ENCODE assay signal across 13 cellular contexts in the genomic region with DNA sequence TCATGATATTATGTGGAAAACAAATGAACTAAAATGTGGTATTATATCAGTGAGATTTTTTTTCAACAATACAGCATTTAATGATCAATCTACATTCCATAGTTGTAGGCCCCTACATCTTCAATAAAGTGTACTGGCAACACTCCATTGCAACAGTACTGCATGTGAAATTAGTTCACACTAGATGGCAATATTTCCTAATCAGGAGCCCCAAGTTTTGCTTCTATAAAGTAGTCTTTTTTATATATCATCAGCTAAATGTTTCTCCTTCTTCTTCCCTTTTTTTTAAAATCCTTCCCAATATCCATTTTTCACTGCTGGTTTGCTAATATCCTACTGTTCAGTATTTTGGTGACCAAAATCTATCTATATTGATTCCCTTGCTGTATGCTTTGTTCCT.
DNase-seq lines count a peak whose midpoint lies in the region; FAIRE-seq and TF ChIP-seq lines count a peak whose summit lies in the region.
"Had no signal": no experiment of that assay in that cellular context is flagged by ENCODE, and none has a peak within 500 bp of the region (broad histone marks: within the 10 kb centered on the region; RNA-seq: fewer than 3 reads in every experiment).

No MANE protein-coding gene starts in this region.

- H2BK15ac ChIP-seq in H1 (ENCODE audit: low read length) = no peak overlapping the region

- H3K4me2 ChIP-seq in H1 (ENCODE audit: insufficient read depth in 1 of 2, low read depth in 2 of 2, low read length in 2 of 2) = no peak overlapping the region

- no peak overlapping the region for H3K27ac ChIP-seq in H1 (ENCODE audit: low read depth, low read length)
- H3K27ac ChIP-seq: spleen had no signal

- peak; percentile 47 to 56 for TF ChIP-seq RAD21 in H1 (IDR thresholded peaks at IDR 0.05 in 1 of 2, conservative IDR thresholded peaks at IDR 0.05 in 1 of 2; ENCODE audit: low read depth in 2 of 2, low read length in 2 of 2)

- no peaks in the 10 kb centered on the region for H3K9me3 ChIP-seq in H1 (ENCODE audit: insufficient read depth in 2 of 2, low read depth in 1 of 2, low read length in 1 of 2)

- H2BK20ac ChIP-seq in H1 (ENCODE audit: low read length) = no peak overlapping the region

- H3K4me3 ChIP-seq in H1 (ENCODE audit: extremely low read depth in 1 of 4, insufficient read depth in 2 of 4, low read depth in 3 of 4, low read length in 4 of 4) (no peak overlapping the region), retinal pigment epithelial cell (ENCODE audit: low read length) (no peak overlapping the region)
- H3K4me3 ChIP-seq: spleen had no signal

- H3K9me3 Mint-ChIP-seq in HFFc6 = peaks cover 25% of the 10 kb centered on the region
- H3K9me3 Mint-ChIP-seq: stimulated activated effector memory CD8-positive, alpha-beta T cell treated with anti-CD3 and anti-CD28 coated beads, Interleukin-12 subunit alpha, Interleukin-12 subunit beta, amount 100 ng/mL, for 72 hours had no signal

- no peaks in the 10 kb centered on the region for H4K20me1 ChIP-seq in H1 (replicated peaks in 1 of 2; ENCODE audit: control insufficient read depth in 1 of 2, insufficient read depth in 2 of 2, low read length in 2 of 2)

- intact Hi-C loops in posterior vena cava (cut with DNase I) = no loop called here

- H3K79me2 ChIP-seq in H1 (ENCODE audit: control insufficient read depth in 1 of 2, insufficient read depth in 2 of 2, low read length in 2 of 2) = no peaks in the 10 kb centered on the region

- TF ChIP-seq POLR2A in H1 (IDR thresholded peaks at IDR 0.05; ENCODE audit: control extremely low read depth in 1 of 2, low read depth in 2 of 2, low read length in 2 of 2) = no peak

- H3K23me2 ChIP-seq in H1 (ENCODE audit: low read depth, low read length) = no peaks in the 10 kb centered on the region

- no peak overlapping the region for H3K4me3 Mint-ChIP-seq in HFFc6
- H3K4me3 Mint-ChIP-seq: activated T-helper 17 cell treated with anti-CD3 and anti-CD28 coated beads, Interleukin-2, amount 50 U/mL, for 72 hours; stimulated activated effector memory CD8-positive, alpha-beta T cell treated with anti-CD3 and anti-CD28 coated beads, Interleukin-12 subunit alpha, Interleukin-12 subunit beta, amount 100 ng/mL, for 72 hours had no signal

- DNase-seq in NCI-H510A treated with DMSO at 0.1 percent for 48 hours (lab: John Stamatoyannopoulos, UW) (peak; percentile 10), NCI-H510A (lab: John Stamatoyannopoulos, UW) (no peak), NCI-H446 treated with DMSO at 0.1 percent for 48 hours (lab: John Stamatoyannopoulos, UW) (peak; percentile 0), H1 (ENCODE audit: low read depth in 1 of 2, low spot score in 2 of 2) (no peak), retinal pigment epithelial cell (ENCODE audit: low read depth) (no peak), HFFc6 (no peak), posterior vena cava (ENCODE audit: low spot score) (no peak)
- DNase-seq in stimulated activated naive CD4-positive, alpha-beta T cell (lab: John Stamatoyannopoulos, UW) = no peak
- DNase-seq: foreskin melanocyte, NCI-H774, spleen had no signal

- H3K56ac ChIP-seq in H1 (replicated peaks; ENCODE audit: insufficient read length, low read depth, low read length) = no peak overlapping the region

- no peak overlapping the region for H3K4ac ChIP-seq in H1 (replicated peaks; ENCODE audit: insufficient read length, low read depth, low read length)

- TF ChIP-seq CTCF in H1 (IDR thresholded peaks at IDR 0.05; ENCODE audit: control extremely low read depth in 1 of 3, insufficient read depth in 1 of 3, low read depth in 1 of 3, low read length in 3 of 3) (peak in 2 of 3 experiments; percentile 4 to 31; a peak in 2 of 4 replicates), retinal pigment epithelial cell (conservative IDR thresholded peaks at IDR 0.05; ENCODE audit: low read depth, low read length) (peak; percentile 40), HFFc6 (IDR thresholded peaks at IDR 0.05) (no peak)

- no peak overlapping the region for H2AFZ ChIP-seq in H1 (ENCODE audit: low read length)

- H3K4me1 ChIP-seq in H1 (replicated peaks in 1 of 4; ENCODE audit: control insufficient read depth in 3 of 4, insufficient read depth in 4 of 4, low read length in 3 of 4) = peaks cover 0 to 6% (median 2%) of the 10 kb centered on the region in 4 experiments; a peak in 1 of 7 replicates
- H3K4me1 ChIP-seq: spleen had no signal

- no peak overlapping the region for H4K91ac ChIP-seq in H1 (replicated peaks; ENCODE audit: insufficient read length, low read length)

- no peaks in the 10 kb centered on the region for H3K4me1 Mint-ChIP-seq in HFFc6 (ENCODE audit: low read depth)
- H3K4me1 Mint-ChIP-seq: activated T-helper 17 cell treated with anti-CD3 and anti-CD28 coated beads, Interleukin-2, amount 50 U/mL, for 72 hours; stimulated activated effector memory CD8-positive, alpha-beta T cell treated with anti-CD3 and anti-CD28 coated beads, Interleukin-12 subunit alpha, Interleukin-12 subunit beta, amount 100 ng/mL, for 72 hours had no signal

- H2BK120ac ChIP-seq in H1 (replicated peaks; ENCODE audit: low read depth, low read length) = peak overlapping the region; percentile 72

- no peak overlapping the region for H2BK12ac ChIP-seq in H1 (ENCODE audit: low read depth, low read length)

- no peaks in the 10 kb centered on the region for H3K36me3 ChIP-seq in H1 (ENCODE audit: control insufficient read depth in 2 of 4, insufficient read depth in 4 of 4, low read length in 3 of 4)
- H3K36me3 ChIP-seq: spleen had no signal

- H3K36me3 Mint-ChIP-seq in HFFc6 (ENCODE audit: low read depth) = peaks cover 6% of the 10 kb centered on the region; the same call in 1 of the 2 replicates
- H3K36me3 Mint-ChIP-seq: stimulated activated effector memory CD8-positive, alpha-beta T cell treated with anti-CD3 and anti-CD28 coated beads, Interleukin-12 subunit alpha, Interleukin-12 subunit beta, amount 100 ng/mL, for 72 hours had no signal

- no peak overlapping the region for H3K9ac ChIP-seq in H1 (replicated peaks in 1 of 4; ENCODE audit: extremely low read depth in 1 of 4, low read depth in 3 of 4, low read length in 3 of 4)

- H3K27me3 ChIP-seq in H1 (replicated peaks in 1 of 4; ENCODE audit: control insufficient read depth in 3 of 4, extremely low read depth in 1 of 4, insufficient read depth in 3 of 4, low read length in 3 of 4) = no peaks in the 10 kb centered on the region
- H3K27me3 ChIP-seq: spleen had no signal

- no peak overlapping the region for H2BK5ac ChIP-seq in H1 (ENCODE audit: low read depth, low read length)

- no peak overlapping the region for H4K5ac ChIP-seq in H1 (ENCODE audit: insufficient read length, low read depth, low read length)

- no peaks in the 10 kb centered on the region for H3K27me3 Mint-ChIP-seq in HFFc6 (ENCODE audit: insufficient read depth)
- H3K27me3 Mint-ChIP-seq: activated T-helper 17 cell treated with anti-CD3 and anti-CD28 coated beads, Interleukin-2, amount 50 U/mL, for 72 hours had no signal

- H3K14ac ChIP-seq in H1 (ENCODE audit: insufficient read length) = no peak overlapping the region

- no peak for TF ChIP-seq EP300 in H1 (IDR thresholded peaks at IDR 0.05; ENCODE audit: borderline replicate concordance in 1 of 2, low read depth in 2 of 2, low read length in 2 of 2)

- CTCF ChIA-PET in H1 (lab: Charles Lee; ENCODE audit: partially characterized antibody) = interaction anchor here (0.5 to 1.9 kb wide), 10 partner anchors 10 to 991 kb away, joined by 3 to 10 read pairs (median 4); no protein-coding TSS in a partner anchor

- no peak for FAIRE-seq in H1 (lab: Jason Lieb, UNC)

- H3K18ac ChIP-seq in H1 (ENCODE audit: extremely low read depth, low read length) = no peak overlapping the region

- no peak overlapping the region for H3K27ac Mint-ChIP-seq in HFFc6
- H3K27ac Mint-ChIP-seq: activated T-helper 17 cell treated with anti-CD3 and anti-CD28 coated beads, Interleukin-2, amount 50 U/mL, for 72 hours; stimulated activated effector memory CD8-positive, alpha-beta T cell treated with anti-CD3 and anti-CD28 coated beads, Interleukin-12 subunit alpha, Interleukin-12 subunit beta, amount 100 ng/mL, for 72 hours had no signal

- no peak overlapping the region for H3K23ac ChIP-seq in H1 (ENCODE audit: insufficient read length)

- H4K8ac ChIP-seq in H1 (ENCODE audit: extremely low read depth, insufficient read depth, low read length) = no peak overlapping the region

- POLR2A ChIA-PET in H1 (lab: Charles Lee; ENCODE audit: partially characterized antibody) = no interaction called here

- H2AK5ac ChIP-seq in H1 (ENCODE audit: low read depth, low read length) = no peak overlapping the region

- no peaks in the 10 kb centered on the region for H3K79me1 ChIP-seq in H1 (ENCODE audit: low read depth, low read length)

TF ChIP-seq in H1, 55 proteins besides CTCF, POLR2A, EP300 and RAD21:
- no peak for TF ChIP-seq FOSL1 (IDR thresholded peaks at IDR 0.05; ENCODE audit: insufficient read depth, low read depth, low read length)
- TF ChIP-seq PHF8 (conservative IDR thresholded peaks at IDR 0.05; ENCODE audit: low read depth, low read length) = no peak
- no peak for TF ChIP-seq CREB1 (IDR thresholded peaks at IDR 0.05)
- no peak for TF ChIP-seq RBBP5 (IDR thresholded peaks at IDR 0.05; ENCODE audit: borderline replicate concordance, low read depth, low read length)
- no peak for TF ChIP-seq HDAC6 (IDR thresholded peaks at IDR 0.05; ENCODE audit: low read depth, low read length)
- no peak for TF ChIP-seq NANOG (IDR thresholded peaks at IDR 0.05; ENCODE audit: insufficient read depth, low read depth, low read length, poor library complexity, severe bottlenecking)
- no peak for TF ChIP-seq TEAD4 (IDR thresholded peaks at IDR 0.05; ENCODE audit: low read depth, low read length)
- no peak for TF ChIP-seq JUN (IDR thresholded peaks at IDR 0.05; ENCODE audit: low read depth, low read length)
- no peak for TF ChIP-seq TBP (IDR thresholded peaks at IDR 0.05; ENCODE audit: low read depth, low read length)
- TF ChIP-seq SP2 (IDR thresholded peaks at IDR 0.05; ENCODE audit: low read length) = no peak
TF ChIP-seq in H1: peak in this region for 0.

Comparison
In these comparisons a context has a peak if more than half of its experiments do, and no peak if none do; other contexts are left out.
1. DNase-seq: peak in NCI-H510A treated with DMSO at 0.1 percent for 48 hours (single experiment) and NCI-H446 treated with DMSO at 0.1 percent for 48 hours (single experiment); none in NCI-H510A (single experiment), H1 (0 of 2), retinal pigment epithelial cell (single experiment), stimulated activated naive CD4-positive, alpha-beta T cell (0 of 6), HFFc6 (single experiment) and posterior vena cava (single experiment).